ENCODE assay signal across 1 cellular context in the genomic region with DNA sequence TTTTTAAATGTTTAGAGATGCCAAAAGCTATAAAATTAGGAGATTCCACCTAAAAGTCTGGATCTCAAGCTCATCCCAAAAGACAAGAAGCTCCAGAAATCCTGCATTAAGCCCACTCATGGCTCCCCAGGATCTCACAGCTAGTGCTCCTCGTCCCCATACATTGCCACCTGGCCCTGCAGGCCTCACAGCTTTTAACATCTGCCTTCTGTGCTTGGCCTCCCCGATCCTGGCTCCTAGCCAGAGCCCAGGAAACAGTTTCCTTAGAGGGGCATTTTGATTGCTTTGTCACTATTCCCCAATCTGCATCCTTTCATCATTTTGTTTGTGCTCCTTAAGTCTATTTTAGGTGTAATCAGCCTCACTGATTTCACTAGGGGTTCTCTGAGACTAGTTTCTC.
TF ChIP-seq lines count a peak whose summit lies in the region.

No MANE protein-coding gene starts in this region.

TF ChIP-seq in GM23338, 12 proteins besides CTCF, POLR2A, EP300 and RAD21 (continued from another document):
- TF ChIP-seq, protein P1, sequence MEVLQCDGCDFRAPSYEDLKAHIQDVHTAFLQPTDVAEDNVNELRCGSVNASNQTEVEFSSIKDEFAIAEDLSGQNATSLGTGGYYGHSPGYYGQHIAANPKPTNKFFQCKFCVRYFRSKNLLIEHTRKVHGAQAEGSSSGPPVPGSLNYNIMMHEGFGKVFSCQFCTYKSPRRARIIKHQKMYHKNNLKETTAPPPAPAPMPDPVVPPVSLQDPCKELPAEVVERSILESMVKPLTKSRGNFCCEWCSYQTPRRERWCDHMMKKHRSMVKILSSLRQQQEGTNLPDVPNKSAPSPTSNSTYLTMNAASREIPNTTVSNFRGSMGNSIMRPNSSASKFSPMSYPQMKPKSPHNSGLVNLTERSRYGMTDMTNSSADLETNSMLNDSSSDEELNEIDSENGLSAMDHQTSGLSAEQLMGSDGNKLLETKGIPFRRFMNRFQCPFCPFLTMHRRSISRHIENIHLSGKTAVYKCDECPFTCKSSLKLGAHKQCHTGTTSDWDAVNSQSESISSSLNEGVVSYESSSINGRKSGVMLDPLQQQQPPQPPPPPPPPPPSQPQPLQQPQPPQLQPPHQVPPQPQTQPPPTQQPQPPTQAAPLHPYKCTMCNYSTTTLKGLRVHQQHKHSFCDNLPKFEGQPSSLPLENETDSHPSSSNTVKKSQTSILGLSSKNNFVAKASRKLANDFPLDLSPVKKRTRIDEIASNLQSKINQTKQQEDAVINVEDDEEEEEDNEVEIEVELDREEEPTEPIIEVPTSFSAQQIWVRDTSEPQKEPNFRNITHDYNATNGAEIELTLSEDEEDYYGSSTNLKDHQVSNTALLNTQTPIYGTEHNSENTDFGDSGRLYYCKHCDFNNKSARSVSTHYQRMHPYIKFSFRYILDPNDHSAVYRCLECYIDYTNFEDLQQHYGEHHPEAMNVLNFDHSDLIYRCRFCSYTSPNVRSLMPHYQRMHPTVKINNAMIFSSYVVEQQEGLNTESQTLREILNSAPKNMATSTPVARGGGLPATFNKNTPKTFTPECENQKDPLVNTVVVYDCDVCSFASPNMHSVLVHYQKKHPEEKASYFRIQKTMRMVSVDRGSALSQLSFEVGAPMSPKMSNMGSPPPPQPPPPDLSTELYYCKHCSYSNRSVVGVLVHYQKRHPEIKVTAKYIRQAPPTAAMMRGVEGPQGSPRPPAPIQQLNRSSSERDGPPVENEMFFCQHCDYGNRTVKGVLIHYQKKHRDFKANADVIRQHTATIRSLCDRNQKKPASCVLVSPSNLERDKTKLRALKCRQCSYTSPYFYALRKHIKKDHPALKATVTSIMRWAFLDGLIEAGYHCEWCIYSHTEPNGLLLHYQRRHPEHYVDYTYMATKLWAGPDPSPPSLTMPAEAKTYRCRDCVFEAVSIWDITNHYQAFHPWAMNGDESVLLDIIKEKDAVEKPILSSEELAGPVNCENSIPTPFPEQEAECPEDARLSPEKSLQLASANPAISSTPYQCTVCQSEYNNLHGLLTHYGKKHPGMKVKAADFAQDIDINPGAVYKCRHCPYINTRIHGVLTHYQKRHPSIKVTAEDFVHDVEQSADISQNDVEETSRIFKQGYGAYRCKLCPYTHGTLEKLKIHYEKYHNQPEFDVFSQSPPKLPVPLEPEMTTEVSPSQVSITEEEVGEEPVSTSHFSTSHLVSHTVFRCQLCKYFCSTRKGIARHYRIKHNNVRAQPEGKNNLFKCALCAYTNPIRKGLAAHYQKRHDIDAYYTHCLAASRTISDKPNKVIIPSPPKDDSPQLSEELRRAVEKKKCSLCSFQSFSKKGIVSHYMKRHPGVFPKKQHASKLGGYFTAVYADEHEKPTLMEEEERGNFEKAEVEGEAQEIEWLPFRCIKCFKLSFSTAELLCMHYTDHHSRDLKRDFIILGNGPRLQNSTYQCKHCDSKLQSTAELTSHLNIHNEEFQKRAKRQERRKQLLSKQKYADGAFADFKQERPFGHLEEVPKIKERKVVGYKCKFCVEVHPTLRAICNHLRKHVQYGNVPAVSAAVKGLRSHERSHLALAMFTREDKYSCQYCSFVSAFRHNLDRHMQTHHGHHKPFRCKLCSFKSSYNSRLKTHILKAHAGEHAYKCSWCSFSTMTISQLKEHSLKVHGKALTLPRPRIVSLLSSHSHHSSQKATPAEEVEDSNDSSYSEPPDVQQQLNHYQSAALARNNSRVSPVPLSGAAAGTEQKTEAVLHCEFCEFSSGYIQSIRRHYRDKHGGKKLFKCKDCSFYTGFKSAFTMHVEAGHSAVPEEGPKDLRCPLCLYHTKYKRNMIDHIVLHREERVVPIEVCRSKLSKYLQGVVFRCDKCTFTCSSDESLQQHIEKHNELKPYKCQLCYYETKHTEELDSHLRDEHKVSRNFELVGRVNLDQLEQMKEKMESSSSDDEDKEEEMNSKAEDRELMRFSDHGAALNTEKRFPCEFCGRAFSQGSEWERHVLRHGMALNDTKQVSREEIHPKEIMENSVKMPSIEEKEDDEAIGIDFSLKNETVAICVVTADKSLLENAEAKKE (CRISPR knock-in tag; IDR thresholded peaks at IDR 0.05) = no peak
- no peak for TF ChIP-seq JUNB (IDR thresholded peaks at IDR 0.05; ENCODE audit: unreplicated experiment)
- TF ChIP-seq NANOG (IDR thresholded peaks at IDR 0.05; ENCODE audit: borderline replicate concordance) = no peak
- no peak for TF ChIP-seq ZNF114 (CRISPR knock-in tag; IDR thresholded peaks at IDR 0.05)
- TF ChIP-seq, protein P2, sequence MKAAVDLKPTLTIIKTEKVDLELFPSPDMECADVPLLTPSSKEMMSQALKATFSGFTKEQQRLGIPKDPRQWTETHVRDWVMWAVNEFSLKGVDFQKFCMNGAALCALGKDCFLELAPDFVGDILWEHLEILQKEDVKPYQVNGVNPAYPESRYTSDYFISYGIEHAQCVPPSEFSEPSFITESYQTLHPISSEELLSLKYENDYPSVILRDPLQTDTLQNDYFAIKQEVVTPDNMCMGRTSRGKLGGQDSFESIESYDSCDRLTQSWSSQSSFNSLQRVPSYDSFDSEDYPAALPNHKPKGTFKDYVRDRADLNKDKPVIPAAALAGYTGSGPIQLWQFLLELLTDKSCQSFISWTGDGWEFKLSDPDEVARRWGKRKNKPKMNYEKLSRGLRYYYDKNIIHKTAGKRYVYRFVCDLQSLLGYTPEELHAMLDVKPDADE (IDR thresholded peaks at IDR 0.05) = no peak
- TF ChIP-seq, protein P3, sequence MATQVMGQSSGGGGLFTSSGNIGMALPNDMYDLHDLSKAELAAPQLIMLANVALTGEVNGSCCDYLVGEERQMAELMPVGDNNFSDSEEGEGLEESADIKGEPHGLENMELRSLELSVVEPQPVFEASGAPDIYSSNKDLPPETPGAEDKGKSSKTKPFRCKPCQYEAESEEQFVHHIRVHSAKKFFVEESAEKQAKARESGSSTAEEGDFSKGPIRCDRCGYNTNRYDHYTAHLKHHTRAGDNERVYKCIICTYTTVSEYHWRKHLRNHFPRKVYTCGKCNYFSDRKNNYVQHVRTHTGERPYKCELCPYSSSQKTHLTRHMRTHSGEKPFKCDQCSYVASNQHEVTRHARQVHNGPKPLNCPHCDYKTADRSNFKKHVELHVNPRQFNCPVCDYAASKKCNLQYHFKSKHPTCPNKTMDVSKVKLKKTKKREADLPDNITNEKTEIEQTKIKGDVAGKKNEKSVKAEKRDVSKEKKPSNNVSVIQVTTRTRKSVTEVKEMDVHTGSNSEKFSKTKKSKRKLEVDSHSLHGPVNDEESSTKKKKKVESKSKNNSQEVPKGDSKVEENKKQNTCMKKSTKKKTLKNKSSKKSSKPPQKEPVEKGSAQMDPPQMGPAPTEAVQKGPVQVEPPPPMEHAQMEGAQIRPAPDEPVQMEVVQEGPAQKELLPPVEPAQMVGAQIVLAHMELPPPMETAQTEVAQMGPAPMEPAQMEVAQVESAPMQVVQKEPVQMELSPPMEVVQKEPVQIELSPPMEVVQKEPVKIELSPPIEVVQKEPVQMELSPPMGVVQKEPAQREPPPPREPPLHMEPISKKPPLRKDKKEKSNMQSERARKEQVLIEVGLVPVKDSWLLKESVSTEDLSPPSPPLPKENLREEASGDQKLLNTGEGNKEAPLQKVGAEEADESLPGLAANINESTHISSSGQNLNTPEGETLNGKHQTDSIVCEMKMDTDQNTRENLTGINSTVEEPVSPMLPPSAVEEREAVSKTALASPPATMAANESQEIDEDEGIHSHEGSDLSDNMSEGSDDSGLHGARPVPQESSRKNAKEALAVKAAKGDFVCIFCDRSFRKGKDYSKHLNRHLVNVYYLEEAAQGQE (IDR thresholded peaks at IDR 0.05; ENCODE audit: unreplicated experiment) = no peak
- no peak for TF ChIP-seq ZNF331 (CRISPR knock-in tag; IDR thresholded peaks at IDR 0.05; ENCODE audit: low read depth)
- TF ChIP-seq EZH2 (IDR thresholded peaks at IDR 0.05; ENCODE audit: low read depth, unreplicated experiment) = no peak
- TF ChIP-seq POLR2AphosphoS5 (IDR thresholded peaks at IDR 0.05; ENCODE audit: low read depth) = no peak
- TF ChIP-seq EZH2phosphoT487 (IDR thresholded peaks at IDR 0.05; ENCODE audit: unreplicated experiment) = no peak
